Comparison of ENCODE assay signal across 29 cellular contexts in genomic region chr17:35545150-35545549, GRCh38. TPM values are rescaled to one million over a fixed set of nuclear protein-coding genes. Genes with fewer than 3 reads are reported as not detected.
A peak's percentile ranks its signal among the peaks of the same experiment; 100 is the strongest.
DNase-seq lines count a peak whose midpoint lies in the region; ATAC-seq and TF ChIP-seq lines count a peak whose summit lies in the region.
"Had no signal": no experiment of that assay in that cellular context is flagged by ENCODE, and none has a peak within 500 bp of the region (broad histone marks: within the 10 kb centered on the region; RNA-seq: fewer than 3 reads in every experiment).

No MANE protein-coding gene starts in this region.

- no peak for ATAC-seq in stimulated activated naive CD8-positive, alpha-beta T cell treated with anti-CD3 and anti-CD28 coated beads, Interleukin-15, Interleukin-2, amounts not matched to agents 100 U/mL and 50 U/mL, for 24 hours
- ATAC-seq in activated naive CD4-positive, alpha-beta T cell treated with anti-CD3 and anti-CD28 coated beads, Interleukin-2, amount 50 U/mL, for 72 hours = no peak
- ATAC-seq: Panc1 had no signal

- H3K9ac ChIP-seq in OCI-LY3 (ENCODE audit: low read length) (no peak overlapping the region), trophoblast cell (ENCODE audit: low read length) (no peak overlapping the region)
- H3K9ac ChIP-seq: GM23248 had no signal

- peaks cover 50% of the 10 kb centered on the region for H3K4me1 ChIP-seq in OCI-LY3 (ENCODE audit: low read length)
- no peaks in the 10 kb centered on the region for H3K4me1 ChIP-seq in trophoblast cell (ENCODE audit: control insufficient read depth in 1 of 2, insufficient read depth in 2 of 2, low read length in 2 of 2)

- no peaks in the 10 kb centered on the region for H3K79me1 ChIP-seq in trophoblast cell (ENCODE audit: low read length)

- H4K91ac ChIP-seq in trophoblast cell (ENCODE audit: low read depth, low read length) = no peak overlapping the region

- H3K14ac ChIP-seq in trophoblast cell (ENCODE audit: low read length) = no peak overlapping the region

- H3K27ac Mint-ChIP-seq in stimulated activated naive CD8-positive, alpha-beta T cell treated with anti-CD3 and anti-CD28 coated beads, Interleukin-15, Interleukin-2, amounts not matched to agents 100 ng/mL and 50 ng/mL, for 24 hours = peak overlapping the region; percentile 2
- H3K27ac Mint-ChIP-seq in activated naive CD4-positive, alpha-beta T cell treated with anti-CD3 and anti-CD28 coated beads, Interleukin-2, amount 50 U/mL, for 72 hours = no peak overlapping the region
- H3K27ac Mint-ChIP-seq: H9, HFFc6 had no signal

- H3K4me1 Mint-ChIP-seq in stimulated activated naive CD8-positive, alpha-beta T cell treated with anti-CD3 and anti-CD28 coated beads, Interleukin-15, Interleukin-2, amounts not matched to agents 100 ng/mL and 50 ng/mL, for 24 hours (ENCODE audit: low read depth) = peaks cover 53% of the 10 kb centered on the region
- H3K4me1 Mint-ChIP-seq: H9 had no signal

- no peak overlapping the region for H2BK12ac ChIP-seq in trophoblast cell (ENCODE audit: low read length)

- no peak overlapping the region for H3K4me3 Mint-ChIP-seq in stimulated activated naive CD8-positive, alpha-beta T cell treated with anti-CD3 and anti-CD28 coated beads, Interleukin-15, Interleukin-2, amounts not matched to agents 100 ng/mL and 50 ng/mL, for 24 hours
- H3K4me3 Mint-ChIP-seq: CD8-positive, alpha-beta memory T cell; H9; HFFc6 had no signal

- H3K79me2 ChIP-seq in OCI-LY3 (ENCODE audit: low read length) (no peaks in the 10 kb centered on the region), trophoblast cell (ENCODE audit: control insufficient read depth, insufficient read depth, low read length, poor library complexity) (no peaks in the 10 kb centered on the region)

- no peaks in the 10 kb centered on the region for H4K20me1 ChIP-seq in OCI-LY3 (ENCODE audit: insufficient read depth, low read length)

- H3K9me3 Mint-ChIP-seq in stimulated activated naive CD8-positive, alpha-beta T cell treated with anti-CD3 and anti-CD28 coated beads, Interleukin-15, Interleukin-2, amounts not matched to agents 100 ng/mL and 50 ng/mL, for 24 hours = no peaks in the 10 kb centered on the region
- no peaks in the 10 kb centered on the region for H3K9me3 Mint-ChIP-seq in activated naive CD4-positive, alpha-beta T cell treated with anti-CD3 and anti-CD28 coated beads, Interleukin-2, amount 50 U/mL, for 72 hours
- H3K9me3 Mint-ChIP-seq: CD8-positive, alpha-beta memory T cell; H9; HFFc6 had no signal

- no peak overlapping the region for H3K18ac ChIP-seq in trophoblast cell (ENCODE audit: low read length)

- H3K36me3 Mint-ChIP-seq in stimulated activated naive CD8-positive, alpha-beta T cell treated with anti-CD3 and anti-CD28 coated beads, Interleukin-15, Interleukin-2, amounts not matched to agents 100 ng/mL and 50 ng/mL, for 24 hours (ENCODE audit: low read depth) = peaks cover 5% of the 10 kb centered on the region
- no peaks in the 10 kb centered on the region for H3K36me3 Mint-ChIP-seq in activated naive CD4-positive, alpha-beta T cell treated with anti-CD3 and anti-CD28 coated beads, Interleukin-2, amount 50 U/mL, for 72 hours

- H4K8ac ChIP-seq in trophoblast cell (ENCODE audit: low read depth, low read length) = no peak overlapping the region

- H3K9me3 ChIP-seq in OCI-LY3 (ENCODE audit: insufficient read depth, low read length) = no peaks in the 10 kb centered on the region
- no peaks in the 10 kb centered on the region for H3K9me3 ChIP-seq in trophoblast cell (ENCODE audit: insufficient read depth, low read depth, low read length)

- H3K27me3 ChIP-seq in OCI-LY3 (ENCODE audit: low read depth, low read length) = peaks cover 8% of the 10 kb centered on the region; the same call in 1 of the 2 replicates
- no peaks in the 10 kb centered on the region for H3K27me3 ChIP-seq in trophoblast cell (ENCODE audit: insufficient read depth, low read length)

- TF ChIP-seq CTCF in OCI-LY3 (IDR thresholded peaks at IDR 0.05; ENCODE audit: low read depth, low read length) = no peak
- no peak for TF ChIP-seq CTCF in epithelial cell of esophagus (IDR thresholded peaks at IDR 0.05; ENCODE audit: insufficient read depth, low read depth, low read length, missing control alignments)

- no peak for DNase-seq in stimulated activated naive CD8-positive, alpha-beta T cell treated with anti-CD3 and anti-CD28 coated beads, Interleukin-15, Interleukin-2, amounts not matched to agents 100 U/mL and 50 U/mL, for 24 hours
- peak; percentile 50 for DNase-seq in epithelial cell of esophagus (ENCODE audit: low read depth)
- no peak for DNase-seq in activated naive CD4-positive, alpha-beta T cell treated with anti-CD3 and anti-CD28 coated beads, Interleukin-2, amount 50 U/mL, for 72 hours (ENCODE audit: low spot score in 2 of 2)
- no peak for DNase-seq in trophoblast cell
- DNase-seq in GOT3 (lab: John Stamatoyannopoulos, UW) = no peak
- DNase-seq: CD8-positive, alpha-beta memory T cell; DMS 273 treated with DMSO at 0.1 percent for 48 hours; DND-41; GM23248; H9; HFFc6; KBM-7; NCI-H1048; NCI-H1417; NCI-H1694; NCI-H2081; NCI-H2227 treated with DMSO at 0.1 percent for 48 hours; NCI-H69; SIG-M5 had no signal

- H2BK5ac ChIP-seq in trophoblast cell (ENCODE audit: low read depth, low read length, poor library complexity) = no peak overlapping the region

- peak overlapping the region; percentile 86 for H3K27ac ChIP-seq in OCI-LY3 (ENCODE audit: low read length)
- H3K27ac ChIP-seq in trophoblast cell (ENCODE audit: low read depth, low read length) = no peak overlapping the region
- H3K27ac ChIP-seq: C4-2B, GM23248, SK-N-MC had no signal

- peak overlapping the region; percentile 58 for H3K4me2 ChIP-seq in OCI-LY3 (ENCODE audit: low read length)
- H3K4me2 ChIP-seq in trophoblast cell (ENCODE audit: low read length) = no peak overlapping the region

- no peaks in the 10 kb centered on the region for H3K27me3 Mint-ChIP-seq in stimulated activated naive CD8-positive, alpha-beta T cell treated with anti-CD3 and anti-CD28 coated beads, Interleukin-15, Interleukin-2, amounts not matched to agents 100 ng/mL and 50 ng/mL, for 24 hours
- H3K27me3 Mint-ChIP-seq: CD8-positive, alpha-beta memory T cell had no signal

- H3K36me3 ChIP-seq in OCI-LY3 (replicated peaks; ENCODE audit: low read depth, low read length) (no peaks in the 10 kb centered on the region), trophoblast cell (ENCODE audit: control insufficient read depth in 1 of 2, insufficient read depth in 2 of 2, low read length in 2 of 2) (no peaks in the 10 kb centered on the region)

- no peak overlapping the region for H2AK5ac ChIP-seq in trophoblast cell (ENCODE audit: low read length)

- no peak overlapping the region for H2BK120ac ChIP-seq in trophoblast cell (ENCODE audit: insufficient read depth, low read length, poor library complexity)

- no CpG with 5 or more reads among the region's 1 CpG for WGBS in trophoblast cell (ENCODE audit: extremely low coverage, insufficient coverage, insufficient read length)

- H2AFZ ChIP-seq in OCI-LY3 (ENCODE audit: low read depth, low read length) (no peak overlapping the region), trophoblast cell (ENCODE audit: insufficient read depth, low read length, poor library complexity) (no peak overlapping the region)
- H2AFZ ChIP-seq: GM23248 had no signal

- no peak overlapping the region for H4K12ac ChIP-seq in trophoblast cell (ENCODE audit: low read depth, low read length)

- H3K4me3 ChIP-seq in OCI-LY3 (ENCODE audit: low read length) = no peak overlapping the region
- no peak overlapping the region for H3K4me3 ChIP-seq in epithelial cell of esophagus (ENCODE audit: low read length)
- H3K4me3 ChIP-seq in trophoblast cell (ENCODE audit: low read depth, low read length) = no peak overlapping the region
- H3K4me3 ChIP-seq: GM23248, SK-N-MC had no signal

- no peak overlapping the region for H3K23ac ChIP-seq in trophoblast cell (ENCODE audit: low read length)

- no peak overlapping the region for H3K4ac ChIP-seq in trophoblast cell (ENCODE audit: low read depth, low read length)

RNA-seq across cellular contexts. Expression of gene SLFN12L, which starts 7.7 kb away (rescaled TPM):
- 10 to 100 TPM; 33.7 to 43.2 TPM for total RNA-seq in activated naive CD4-positive, alpha-beta T cell treated with anti-CD3 and anti-CD28 coated beads, Interleukin-2, amount 50 U/mL, for 72 hours
- polyA plus RNA-seq in trophoblast cell (2013) = not detected in 2 replicates
- total RNA-seq: H9, LHCN-M2, NCI-H460, OCI-LY7 had no signal
- polyA plus RNA-seq: GM23248 had no signal

RNA-seq across cellular contexts. Expression of gene SLFN14, which starts 15.5 kb away (rescaled TPM):
- total RNA-seq in activated naive CD4-positive, alpha-beta T cell treated with anti-CD3 and anti-CD28 coated beads, Interleukin-2, amount 50 U/mL, for 72 hours = under 1 TPM in 1 of 2 donors, not detected in 1; 0.08 TPM
- polyA plus RNA-seq in trophoblast cell (2013) = 0.01 TPM in 1 of 2 replicates, not detected in the other
- total RNA-seq: A673, GM23248, H9, HFFc6, LHCN-M2, MCF 10A, NCI-H460, OCI-LY7 had no signal
- polyA plus RNA-seq: GM23248 had no signal

RNA-seq across cellular contexts. Expression of gene PEX12, which starts 33.2 kb away (rescaled TPM):
- total RNA-seq in activated naive CD4-positive, alpha-beta T cell treated with anti-CD3 and anti-CD28 coated beads, Interleukin-2, amount 50 U/mL, for 72 hours = 1 to 10 TPM; 5.1 to 5.6 TPM
- polyA plus RNA-seq in trophoblast cell (2013) = 3.6 and 4.0 TPM in 2 replicates

RNA-seq across cellular contexts. Expression of gene AP2B1, which starts 42.0 kb away (rescaled TPM):
- total RNA-seq in activated naive CD4-positive, alpha-beta T cell treated with anti-CD3 and anti-CD28 coated beads, Interleukin-2, amount 50 U/mL, for 72 hours = 100 to 1,000 TPM; 185 to 202 TPM
- 74.9 and 77.3 TPM in 2 replicates for polyA plus RNA-seq in trophoblast cell (2013)
